ENCODE assay signal across 10 cellular contexts in genomic region chr15:60635507-60636352, GRCh38.
A peak's percentile ranks its signal among the peaks of the same experiment; 100 is the strongest.
DNase-seq lines count a peak whose midpoint lies in the region; ATAC-seq and TF ChIP-seq lines count a peak whose summit lies in the region.
"Had no signal": no experiment of that assay in that cellular context is flagged by ENCODE, and none has a peak within 500 bp of the region (broad histone marks: within the 10 kb centered on the region; RNA-seq: fewer than 3 reads in every experiment).

No MANE protein-coding gene starts in this region.

- no peaks in the 10 kb centered on the region for H3K4me1 ChIP-seq in osteoblast (ENCODE audit: insufficient read depth, low read length)
- H3K4me1 ChIP-seq in esophagus squamous epithelium = no peaks in the 10 kb centered on the region

- POLR2A ChIA-PET in RWPE1 (lab: Yijun Ruan, JAX; ENCODE audit: low non-redundant PET) = no interaction called here

- WGBS in esophagus squamous epithelium, 2 donors = 62 to 74% methylated on average over 7 of the region's 7 CpGs

- H3K36me3 ChIP-seq in osteoblast (ENCODE audit: insufficient read depth, low read length) = no peaks in the 10 kb centered on the region
- H3K36me3 ChIP-seq in esophagus squamous epithelium = no peaks in the 10 kb centered on the region

- H3K9me3 ChIP-seq in osteoblast (ENCODE audit: low read depth, low read length) = no peaks in the 10 kb centered on the region
- H3K9me3 ChIP-seq in esophagus squamous epithelium = no peaks in the 10 kb centered on the region

- peak overlapping the region; percentile 20 for H2AFZ ChIP-seq in osteoblast (ENCODE audit: low read length)

- H3K4me3 ChIP-seq in NB4 (ENCODE audit: low read depth, low read length) (no peak overlapping the region), osteoblast (ENCODE audit: insufficient read depth, low read length) (no peak overlapping the region), esophagus squamous epithelium (no peak overlapping the region)

- CTCF ChIA-PET in RWPE1 (lab: Yijun Ruan, JAX) = no interaction called here

- TF ChIP-seq POLR2A in NB4 (IDR thresholded peaks at IDR 0.05; ENCODE audit: extremely low read depth, insufficient read length) (no peak), esophagus squamous epithelium (IDR thresholded peaks at IDR 0.05) (no peak)

- no peaks in the 10 kb centered on the region for H4K20me1 ChIP-seq in osteoblast (ENCODE audit: insufficient read depth, low read length)

- TF ChIP-seq CTCF in NB4 (IDR thresholded peaks at IDR 0.05; ENCODE audit: low read depth, low read length) = no peak
- no peak for TF ChIP-seq CTCF in osteoblast (IDR thresholded peaks at IDR 0.05; ENCODE audit: extremely low read depth, low read depth, low read length)
- no peak for TF ChIP-seq CTCF in RWPE1 (conservative IDR thresholded peaks at IDR 0.05; ENCODE audit: low read depth)
- TF ChIP-seq CTCF in esophagus squamous epithelium (IDR thresholded peaks at IDR 0.05) = no peak

- no peaks in the 10 kb centered on the region for H3K79me2 ChIP-seq in osteoblast (ENCODE audit: insufficient read depth, low read length)

- peak; percentile 87 for ATAC-seq in GM18909 (IDR thresholded peaks at IDR 0.05; ENCODE audit: poor library complexity, unreplicated experiment)
- ATAC-seq in HG02885 (IDR thresholded peaks at IDR 0.05; ENCODE audit: poor library complexity, unreplicated experiment) = peak; percentile 81

- no peak overlapping the region for H3K4me2 ChIP-seq in osteoblast (ENCODE audit: insufficient read depth, low read length)

- no peak overlapping the region for H3K27ac ChIP-seq in osteoblast (ENCODE audit: low read depth, low read length)
- H3K27ac ChIP-seq in RWPE1 = no peak overlapping the region
- H3K27ac ChIP-seq in esophagus squamous epithelium = no peak overlapping the region

- peaks cover 3% of the 10 kb centered on the region for H3K27me3 ChIP-seq in osteoblast (ENCODE audit: insufficient read depth, low read length)
- no peaks in the 10 kb centered on the region for H3K27me3 ChIP-seq in esophagus squamous epithelium

- intact Hi-C loops in esophagus squamous epithelium (cut with DNase I) = no loop called here

- peak; percentile 40 for DNase-seq in NB4 (ENCODE audit: low read depth)
- DNase-seq in osteoblast (ENCODE audit: insufficient read length, low spot score, missing footprints) = no peak
- DNase-seq in RWPE1 (ENCODE audit: low spot score) = no peak
- DNase-seq in NCI-H510A (lab: John Stamatoyannopoulos, UW) = no peak
- no peak for DNase-seq in amniotic stem cell (lab: John Stamatoyannopoulos, UW)
- no peak for DNase-seq in esophagus squamous epithelium (lab: John Stamatoyannopoulos, UW)
- DNase-seq: HFFc6, SHP77 treated with DMSO at 0.1 percent for 48 hours had no signal
